In the genomic region with DNA sequence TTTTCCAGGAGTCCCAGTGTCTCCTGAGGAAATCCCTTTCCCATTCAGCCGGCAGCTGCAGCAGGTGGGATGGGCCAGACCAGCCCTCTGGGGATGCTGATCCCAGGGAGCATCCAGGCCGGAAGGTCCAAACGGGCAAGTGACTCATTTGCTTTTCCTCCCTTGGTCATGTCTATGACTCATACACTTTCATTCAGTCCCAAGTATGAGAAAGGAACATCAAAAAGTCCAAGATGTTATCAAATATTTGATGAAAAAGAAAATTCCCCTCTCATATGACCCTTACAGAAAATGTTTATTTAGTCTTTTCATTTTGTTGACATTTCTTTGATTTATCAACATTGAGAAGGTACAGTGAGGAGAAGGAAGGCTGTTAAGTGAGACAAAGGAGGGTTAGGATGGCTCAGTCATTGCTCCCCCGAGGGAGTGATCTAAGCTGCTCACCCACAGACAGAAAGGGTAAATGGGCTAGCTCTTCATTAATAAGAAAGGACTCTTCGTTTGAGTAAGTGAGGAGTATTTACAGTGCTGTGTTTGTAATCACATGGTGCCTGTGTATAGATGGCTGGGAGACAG, we compare ENCODE assay signal across 1 cellular context.
TF ChIP-seq lines count a peak whose summit lies in the region.

No MANE protein-coding gene starts in this region.

TF ChIP-seq in HepG2, 621 proteins besides CTCF, POLR2A, EP300 and RAD21 (continued from another document and continues in another):
- TF ChIP-seq, protein P1, sequence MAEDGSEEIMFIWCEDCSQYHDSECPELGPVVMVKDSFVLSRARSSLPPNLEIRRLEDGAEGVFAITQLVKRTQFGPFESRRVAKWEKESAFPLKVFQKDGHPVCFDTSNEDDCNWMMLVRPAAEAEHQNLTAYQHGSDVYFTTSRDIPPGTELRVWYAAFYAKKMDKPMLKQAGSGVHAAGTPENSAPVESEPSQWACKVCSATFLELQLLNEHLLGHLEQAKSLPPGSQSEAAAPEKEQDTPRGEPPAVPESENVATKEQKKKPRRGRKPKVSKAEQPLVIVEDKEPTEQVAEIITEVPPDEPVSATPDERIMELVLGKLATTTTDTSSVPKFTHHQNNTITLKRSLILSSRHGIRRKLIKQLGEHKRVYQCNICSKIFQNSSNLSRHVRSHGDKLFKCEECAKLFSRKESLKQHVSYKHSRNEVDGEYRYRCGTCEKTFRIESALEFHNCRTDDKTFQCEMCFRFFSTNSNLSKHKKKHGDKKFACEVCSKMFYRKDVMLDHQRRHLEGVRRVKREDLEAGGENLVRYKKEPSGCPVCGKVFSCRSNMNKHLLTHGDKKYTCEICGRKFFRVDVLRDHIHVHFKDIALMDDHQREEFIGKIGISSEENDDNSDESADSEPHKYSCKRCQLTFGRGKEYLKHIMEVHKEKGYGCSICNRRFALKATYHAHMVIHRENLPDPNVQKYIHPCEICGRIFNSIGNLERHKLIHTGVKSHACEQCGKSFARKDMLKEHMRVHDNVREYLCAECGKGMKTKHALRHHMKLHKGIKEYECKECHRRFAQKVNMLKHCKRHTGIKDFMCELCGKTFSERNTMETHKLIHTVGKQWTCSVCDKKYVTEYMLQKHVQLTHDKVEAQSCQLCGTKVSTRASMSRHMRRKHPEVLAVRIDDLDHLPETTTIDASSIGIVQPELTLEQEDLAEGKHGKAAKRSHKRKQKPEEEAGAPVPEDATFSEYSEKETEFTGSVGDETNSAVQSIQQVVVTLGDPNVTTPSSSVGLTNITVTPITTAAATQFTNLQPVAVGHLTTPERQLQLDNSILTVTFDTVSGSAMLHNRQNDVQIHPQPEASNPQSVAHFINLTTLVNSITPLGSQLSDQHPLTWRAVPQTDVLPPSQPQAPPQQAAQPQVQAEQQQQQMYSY (CRISPR knock-in tag; IDR thresholded peaks at IDR 0.05): no peak
- TF ChIP-seq PHF21A (CRISPR knock-in tag; IDR thresholded peaks at IDR 0.05) (peak; percentile 77), ZNF850 (CRISPR knock-in tag; conservative IDR thresholded peaks at IDR 0.05) (no peak), KDM5B (CRISPR knock-in tag; IDR thresholded peaks at IDR 0.05; ENCODE audit: borderline replicate concordance) (no peak), ZNF468 (CRISPR knock-in tag; IDR thresholded peaks at IDR 0.05) (no peak), ZNF441 (CRISPR knock-in tag; IDR thresholded peaks at IDR 0.05; ENCODE audit: borderline replicate concordance) (no peak), BRCA1 (CRISPR knock-in tag; IDR thresholded peaks at IDR 0.05) (no peak), ZNF589 (CRISPR knock-in tag; conservative IDR thresholded peaks at IDR 0.05) (no peak), GFI1 (CRISPR knock-in tag; IDR thresholded peaks at IDR 0.05; ENCODE audit: borderline replicate concordance) (peak; percentile 97), JUND (CRISPR knock-in tag; IDR thresholded peaks at IDR 0.05) (peak; percentile 95), ARNT2 (CRISPR knock-in tag; IDR thresholded peaks at IDR 0.05; ENCODE audit: low read depth) (no peak), ELF1 (CRISPR knock-in tag; IDR thresholded peaks at IDR 0.05) (peak; percentile 19; the same call in 1 of the 2 replicates), NFE2 (CRISPR knock-in tag; IDR thresholded peaks at IDR 0.05) (no peak), GATAD1 (CRISPR knock-in tag; IDR thresholded peaks at IDR 0.05) (no peak), PAF1 (CRISPR knock-in tag; IDR thresholded peaks at IDR 0.05) (no peak), AHR (CRISPR knock-in tag; IDR thresholded peaks at IDR 0.05) (no peak), PHF20 (CRISPR knock-in tag; IDR thresholded peaks at IDR 0.05) (no peak), RBFOX2 (IDR thresholded peaks at IDR 0.05; ENCODE audit: low read depth, low read length) (no peak), ZBTB8A (CRISPR knock-in tag; IDR thresholded peaks at IDR 0.05; ENCODE audit: borderline replicate concordance, low read depth) (no peak), ZMYM4 (CRISPR knock-in tag; IDR thresholded peaks at IDR 0.05) (no peak), ZNF501 (CRISPR knock-in tag; IDR thresholded peaks at IDR 0.05) (no peak), ZSCAN30 (CRISPR knock-in tag; IDR thresholded peaks at IDR 0.05) (no peak), ZNF891 (CRISPR knock-in tag; IDR thresholded peaks at IDR 0.05) (no peak), RCOR2 (CRISPR knock-in tag; IDR thresholded peaks at IDR 0.05) (peak; percentile 83), ZNF749 (CRISPR knock-in tag; IDR thresholded peaks at IDR 0.05; ENCODE audit: borderline replicate concordance) (no peak), ZNF616 (CRISPR knock-in tag; IDR thresholded peaks at IDR 0.05; ENCODE audit: low read depth) (no peak), ZNF737 (CRISPR knock-in tag; IDR thresholded peaks at IDR 0.05; ENCODE audit: borderline replicate concordance) (no peak), TARDBP (CRISPR knock-in tag; IDR thresholded peaks at IDR 0.05) (no peak)
- TF ChIP-seq, protein P2, sequence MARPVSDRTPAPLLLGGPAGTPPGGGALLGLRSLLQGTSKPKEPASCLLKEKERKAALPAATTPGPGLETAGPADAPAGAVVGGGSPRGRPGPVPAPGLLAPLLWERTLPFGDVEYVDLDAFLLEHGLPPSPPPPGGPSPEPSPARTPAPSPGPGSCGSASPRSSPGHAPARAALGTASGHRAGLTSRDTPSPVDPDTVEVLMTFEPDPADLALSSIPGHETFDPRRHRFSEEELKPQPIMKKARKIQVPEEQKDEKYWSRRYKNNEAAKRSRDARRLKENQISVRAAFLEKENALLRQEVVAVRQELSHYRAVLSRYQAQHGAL (CRISPR knock-in tag; IDR thresholded peaks at IDR 0.05; ENCODE audit: not compliant biosample characterization): no peak
- TF ChIP-seq, protein P3, sequence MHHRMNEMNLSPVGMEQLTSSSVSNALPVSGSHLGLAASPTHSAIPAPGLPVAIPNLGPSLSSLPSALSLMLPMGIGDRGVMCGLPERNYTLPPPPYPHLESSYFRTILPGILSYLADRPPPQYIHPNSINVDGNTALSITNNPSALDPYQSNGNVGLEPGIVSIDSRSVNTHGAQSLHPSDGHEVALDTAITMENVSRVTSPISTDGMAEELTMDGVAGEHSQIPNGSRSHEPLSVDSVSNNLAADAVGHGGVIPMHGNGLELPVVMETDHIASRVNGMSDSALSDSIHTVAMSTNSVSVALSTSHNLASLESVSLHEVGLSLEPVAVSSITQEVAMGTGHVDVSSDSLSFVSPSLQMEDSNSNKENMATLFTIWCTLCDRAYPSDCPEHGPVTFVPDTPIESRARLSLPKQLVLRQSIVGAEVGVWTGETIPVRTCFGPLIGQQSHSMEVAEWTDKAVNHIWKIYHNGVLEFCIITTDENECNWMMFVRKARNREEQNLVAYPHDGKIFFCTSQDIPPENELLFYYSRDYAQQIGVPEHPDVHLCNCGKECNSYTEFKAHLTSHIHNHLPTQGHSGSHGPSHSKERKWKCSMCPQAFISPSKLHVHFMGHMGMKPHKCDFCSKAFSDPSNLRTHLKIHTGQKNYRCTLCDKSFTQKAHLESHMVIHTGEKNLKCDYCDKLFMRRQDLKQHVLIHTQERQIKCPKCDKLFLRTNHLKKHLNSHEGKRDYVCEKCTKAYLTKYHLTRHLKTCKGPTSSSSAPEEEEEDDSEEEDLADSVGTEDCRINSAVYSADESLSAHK (CRISPR knock-in tag; IDR thresholded peaks at IDR 0.05; ENCODE audit: borderline replicate concordance): no peak
- TF ChIP-seq, protein P4, sequence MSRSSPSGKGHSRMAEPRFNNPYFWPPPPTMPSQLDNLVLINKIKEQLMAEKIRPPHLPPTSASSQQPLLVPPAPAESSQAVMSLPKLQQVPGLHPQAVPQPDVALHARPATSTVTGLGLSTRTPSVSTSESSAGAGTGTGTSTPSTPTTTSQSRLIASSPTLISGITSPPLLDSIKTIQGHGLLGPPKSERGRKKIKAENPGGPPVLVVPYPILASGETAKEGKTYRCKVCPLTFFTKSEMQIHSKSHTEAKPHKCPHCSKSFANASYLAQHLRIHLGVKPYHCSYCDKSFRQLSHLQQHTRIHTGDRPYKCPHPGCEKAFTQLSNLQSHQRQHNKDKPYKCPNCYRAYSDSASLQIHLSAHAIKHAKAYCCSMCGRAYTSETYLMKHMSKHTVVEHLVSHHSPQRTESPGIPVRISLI (CRISPR knock-in tag; IDR thresholded peaks at IDR 0.05; ENCODE audit: borderline replicate concordance): no peak
- TF ChIP-seq, protein P5, sequence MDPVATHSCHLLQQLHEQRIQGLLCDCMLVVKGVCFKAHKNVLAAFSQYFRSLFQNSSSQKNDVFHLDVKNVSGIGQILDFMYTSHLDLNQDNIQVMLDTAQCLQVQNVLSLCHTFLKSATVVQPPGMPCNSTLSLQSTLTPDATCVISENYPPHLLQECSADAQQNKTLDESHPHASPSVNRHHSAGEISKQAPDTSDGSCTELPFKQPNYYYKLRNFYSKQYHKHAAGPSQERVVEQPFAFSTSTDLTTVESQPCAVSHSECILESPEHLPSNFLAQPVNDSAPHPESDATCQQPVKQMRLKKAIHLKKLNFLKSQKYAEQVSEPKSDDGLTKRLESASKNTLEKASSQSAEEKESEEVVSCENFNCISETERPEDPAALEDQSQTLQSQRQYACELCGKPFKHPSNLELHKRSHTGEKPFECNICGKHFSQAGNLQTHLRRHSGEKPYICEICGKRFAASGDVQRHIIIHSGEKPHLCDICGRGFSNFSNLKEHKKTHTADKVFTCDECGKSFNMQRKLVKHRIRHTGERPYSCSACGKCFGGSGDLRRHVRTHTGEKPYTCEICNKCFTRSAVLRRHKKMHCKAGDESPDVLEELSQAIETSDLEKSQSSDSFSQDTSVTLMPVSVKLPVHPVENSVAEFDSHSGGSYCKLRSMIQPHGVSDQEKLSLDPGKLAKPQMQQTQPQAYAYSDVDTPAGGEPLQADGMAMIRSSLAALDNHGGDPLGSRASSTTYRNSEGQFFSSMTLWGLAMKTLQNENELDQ (CRISPR knock-in tag; IDR thresholded peaks at IDR 0.05; ENCODE audit: borderline replicate concordance): no peak
- TF ChIP-seq, protein P6, sequence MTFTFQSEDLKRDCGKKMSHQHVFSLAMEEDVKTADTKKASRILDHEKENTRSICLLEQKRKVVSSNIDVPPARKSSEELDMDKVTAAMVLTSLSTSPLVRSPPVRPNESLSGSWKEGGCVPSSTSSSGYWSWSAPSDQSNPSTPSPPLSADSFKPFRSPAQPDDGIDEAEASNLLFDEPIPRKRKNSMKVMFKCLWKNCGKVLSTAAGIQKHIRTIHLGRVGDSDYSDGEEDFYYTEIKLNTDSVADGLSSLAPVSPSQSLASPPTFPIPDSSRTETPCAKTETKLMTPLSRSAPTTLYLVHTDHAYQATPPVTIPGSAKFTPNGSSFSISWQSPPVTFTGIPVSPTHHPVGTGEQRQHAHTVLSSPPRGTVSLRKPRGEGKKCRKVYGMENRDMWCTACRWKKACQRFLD (CRISPR knock-in tag; IDR thresholded peaks at IDR 0.05; ENCODE audit: borderline replicate concordance): no peak
- TF ChIP-seq, protein P7, sequence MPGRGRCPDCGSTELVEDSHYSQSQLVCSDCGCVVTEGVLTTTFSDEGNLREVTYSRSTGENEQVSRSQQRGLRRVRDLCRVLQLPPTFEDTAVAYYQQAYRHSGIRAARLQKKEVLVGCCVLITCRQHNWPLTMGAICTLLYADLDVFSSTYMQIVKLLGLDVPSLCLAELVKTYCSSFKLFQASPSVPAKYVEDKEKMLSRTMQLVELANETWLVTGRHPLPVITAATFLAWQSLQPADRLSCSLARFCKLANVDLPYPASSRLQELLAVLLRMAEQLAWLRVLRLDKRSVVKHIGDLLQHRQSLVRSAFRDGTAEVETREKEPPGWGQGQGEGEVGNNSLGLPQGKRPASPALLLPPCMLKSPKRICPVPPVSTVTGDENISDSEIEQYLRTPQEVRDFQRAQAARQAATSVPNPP (CRISPR knock-in tag; IDR thresholded peaks at IDR 0.05): no peak
- TF ChIP-seq, protein P8, sequence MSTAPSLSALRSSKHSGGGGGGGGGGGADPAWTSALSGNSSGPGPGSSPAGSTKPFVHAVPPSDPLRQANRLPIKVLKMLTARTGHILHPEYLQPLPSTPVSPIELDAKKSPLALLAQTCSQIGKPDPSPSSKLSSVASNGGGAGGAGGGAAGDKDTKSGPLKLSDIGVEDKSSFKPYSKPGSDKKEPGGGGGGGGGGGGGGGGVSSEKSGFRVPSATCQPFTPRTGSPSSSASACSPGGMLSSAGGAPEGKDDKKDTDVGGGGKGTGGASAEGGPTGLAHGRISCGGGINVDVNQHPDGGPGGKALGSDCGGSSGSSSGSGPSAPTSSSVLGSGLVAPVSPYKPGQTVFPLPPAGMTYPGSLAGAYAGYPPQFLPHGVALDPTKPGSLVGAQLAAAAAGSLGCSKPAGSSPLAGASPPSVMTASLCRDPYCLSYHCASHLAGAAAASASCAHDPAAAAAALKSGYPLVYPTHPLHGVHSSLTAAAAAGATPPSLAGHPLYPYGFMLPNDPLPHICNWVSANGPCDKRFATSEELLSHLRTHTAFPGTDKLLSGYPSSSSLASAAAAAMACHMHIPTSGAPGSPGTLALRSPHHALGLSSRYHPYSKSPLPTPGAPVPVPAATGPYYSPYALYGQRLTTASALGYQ (CRISPR knock-in tag; IDR thresholded peaks at IDR 0.05): no peak
- TF ChIP-seq, protein P9, sequence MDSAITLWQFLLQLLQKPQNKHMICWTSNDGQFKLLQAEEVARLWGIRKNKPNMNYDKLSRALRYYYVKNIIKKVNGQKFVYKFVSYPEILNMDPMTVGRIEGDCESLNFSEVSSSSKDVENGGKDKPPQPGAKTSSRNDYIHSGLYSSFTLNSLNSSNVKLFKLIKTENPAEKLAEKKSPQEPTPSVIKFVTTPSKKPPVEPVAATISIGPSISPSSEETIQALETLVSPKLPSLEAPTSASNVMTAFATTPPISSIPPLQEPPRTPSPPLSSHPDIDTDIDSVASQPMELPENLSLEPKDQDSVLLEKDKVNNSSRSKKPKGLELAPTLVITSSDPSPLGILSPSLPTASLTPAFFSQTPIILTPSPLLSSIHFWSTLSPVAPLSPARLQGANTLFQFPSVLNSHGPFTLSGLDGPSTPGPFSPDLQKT (CRISPR knock-in tag; IDR thresholded peaks at IDR 0.05; ENCODE audit: borderline replicate concordance): no peak
- TF ChIP-seq, protein P10, sequence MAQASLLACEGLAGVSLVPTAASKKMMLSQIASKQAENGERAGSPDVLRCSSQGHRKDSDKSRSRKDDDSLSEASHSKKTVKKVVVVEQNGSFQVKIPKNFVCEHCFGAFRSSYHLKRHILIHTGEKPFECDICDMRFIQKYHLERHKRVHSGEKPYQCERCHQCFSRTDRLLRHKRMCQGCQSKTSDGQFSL (CRISPR knock-in tag; IDR thresholded peaks at IDR 0.05): no peak
- TF ChIP-seq, protein P11, sequence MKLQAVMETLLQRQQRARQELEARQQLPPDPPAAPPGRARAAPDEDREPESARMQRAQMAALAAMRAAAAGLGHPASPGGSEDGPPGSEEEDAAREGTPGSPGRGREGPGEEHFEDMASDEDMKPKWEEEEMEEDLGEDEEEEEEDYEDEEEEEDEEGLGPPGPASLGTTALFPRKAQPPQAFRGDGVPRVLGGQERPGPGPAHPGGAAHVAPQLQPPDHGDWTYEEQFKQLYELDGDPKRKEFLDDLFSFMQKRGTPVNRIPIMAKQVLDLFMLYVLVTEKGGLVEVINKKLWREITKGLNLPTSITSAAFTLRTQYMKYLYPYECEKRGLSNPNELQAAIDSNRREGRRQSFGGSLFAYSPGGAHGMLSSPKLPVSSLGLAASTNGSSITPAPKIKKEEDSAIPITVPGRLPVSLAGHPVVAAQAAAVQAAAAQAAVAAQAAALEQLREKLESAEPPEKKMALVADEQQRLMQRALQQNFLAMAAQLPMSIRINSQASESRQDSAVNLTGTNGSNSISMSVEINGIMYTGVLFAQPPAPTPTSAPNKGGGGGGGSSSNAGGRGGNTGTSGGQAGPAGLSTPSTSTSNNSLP (IDR thresholded peaks at IDR 0.05; ENCODE audit: low read depth, low read length): peak; percentile 80
